ENCODE assay signal across 7 cellular contexts in genomic region chr13:92187378-92187989, GRCh38.
DNase-seq lines count a peak whose midpoint lies in the region; ATAC-seq, FAIRE-seq and TF ChIP-seq lines count a peak whose summit lies in the region.

No MANE protein-coding gene starts in this region.

- WGBS in lung, 2 donors, result 12 to 16% methylated on average over 1 of the region's 1 CpG

- no peaks in the 10 kb centered on the region for H3K36me3 ChIP-seq in bronchial epithelial cell (ENCODE audit: control insufficient read depth, insufficient read depth, low read length)
- no peaks in the 10 kb centered on the region for H3K36me3 ChIP-seq in lung (ENCODE audit: control insufficient read depth in 2 of 2, insufficient read depth in 2 of 2, low read length in 2 of 2)

- DNase-seq in ELF-1 (ENCODE audit: low read depth, low spot score), result peak; percentile 26
- DNase-seq in NCI-H526 treated with DMSO at 0.1 percent for 48 hours (lab: John Stamatoyannopoulos, UW), result peak; percentile 34
- peak; percentile 32 for DNase-seq in bronchial epithelial cell (ENCODE audit: low read depth)
- no peak for DNase-seq in lung (ENCODE audit: low spot score)
- no peak for DNase-seq in midbrain (lab: John Stamatoyannopoulos, UW)

- no peaks in the 10 kb centered on the region for H3K4me1 ChIP-seq in lung (ENCODE audit: control insufficient read depth in 2 of 2, insufficient read depth in 2 of 2, low read length in 2 of 2)

- no peak overlapping the region for H3K27ac ChIP-seq in lung (ENCODE audit: low read depth in 1 of 2, low read length in 1 of 2)

- H3K9me3 ChIP-seq in lung (ENCODE audit: control insufficient read depth in 2 of 2, insufficient read depth in 1 of 2, low read length in 1 of 2), result no peaks in the 10 kb centered on the region

- no peak overlapping the region for H3K4me3 ChIP-seq in bronchial epithelial cell (ENCODE audit: low read depth, low read length)
- no peak overlapping the region for H3K4me3 ChIP-seq in lung

- H3K27me3 ChIP-seq in bronchial epithelial cell (ENCODE audit: control insufficient read depth, insufficient read depth, low read length) (no peaks in the 10 kb centered on the region), lung (ENCODE audit: control insufficient read depth, insufficient read depth) (no peaks in the 10 kb centered on the region)

- ATAC-seq in GM19043 (IDR thresholded peaks at IDR 0.05; ENCODE audit: low read depth, unreplicated experiment) (peak; percentile 88), HG03175 (IDR thresholded peaks at IDR 0.05; ENCODE audit: unreplicated experiment) (peak; percentile 89), lung (ENCODE audit: insufficient read depth, low FRiP score) (peak; percentile 66)

- FAIRE-seq in bronchial epithelial cell (lab: Jason Lieb, UNC), result no peak

- TF ChIP-seq CTCF in bronchial epithelial cell (IDR thresholded peaks at IDR 0.05; ENCODE audit: insufficient read depth, low read length, severe bottlenecking) (peak; percentile 54), lung (IDR thresholded peaks at IDR 0.05; ENCODE audit: control extremely low read depth, extremely low read depth) (peak; percentile 36)

Comparison
In these comparisons a context has a peak if more than half of its experiments do, and no peak if none do; other contexts are left out.
1. DNase-seq: peak in ELF-1 (single experiment), NCI-H526 treated with DMSO at 0.1 percent for 48 hours (single experiment) and bronchial epithelial cell (single experiment); none in lung (single experiment) and midbrain (single experiment).
2. Peak in every context shown above with its lines, with median percentiles within 50 percentile points of each other: ATAC-seq.